10 cellular contexts compared by ENCODE assay signal in genomic region chr4:52917836-52918235, GRCh38. TPM values are rescaled to one million over a fixed set of nuclear protein-coding genes. Genes with fewer than 3 reads are reported as not detected.
"Had no signal": no experiment of that assay in that cellular context is flagged by ENCODE, and none has a peak within 500 bp of the region (broad histone marks: within the 10 kb centered on the region; RNA-seq: fewer than 3 reads in every experiment).

No MANE protein-coding gene starts in this region.

- H3K4me1 ChIP-seq: HAP-1 had no signal

- H3K4me3 ChIP-seq: GM23248, GM23338, HAP-1 had no signal

- H3K9me3 Mint-ChIP-seq: GM23338, H9, HFFc6 had no signal

- ATAC-seq: GM23338, HCT116 had no signal

- H3K4me3 Mint-ChIP-seq: GM23338, H9, HFFc6 had no signal

- H3K9me3 ChIP-seq: HAP-1 had no signal

- FAIRE-seq: H54 had no signal

- H3K27ac ChIP-seq: GM23248 had no signal

- H3K27ac Mint-ChIP-seq: GM23338, HFFc6 had no signal

- H3K9ac ChIP-seq: GM23248 had no signal

- H2AFZ ChIP-seq: GM23248, GM23338 had no signal

- H3K4me2 ChIP-seq: GM23338 had no signal

- DNase-seq: GM23248, GOT3, H7, H9, HCEC 1CT, HFFc6 had no signal

- H3K36me3 ChIP-seq: HAP-1 had no signal

RNA-seq across cellular contexts. Expression of gene RASL11B, which starts 55.7 kb away (rescaled TPM):
- total RNA-seq: GM23248 had no signal
